23 cellular contexts compared by ENCODE assay signal in the genomic region with DNA sequence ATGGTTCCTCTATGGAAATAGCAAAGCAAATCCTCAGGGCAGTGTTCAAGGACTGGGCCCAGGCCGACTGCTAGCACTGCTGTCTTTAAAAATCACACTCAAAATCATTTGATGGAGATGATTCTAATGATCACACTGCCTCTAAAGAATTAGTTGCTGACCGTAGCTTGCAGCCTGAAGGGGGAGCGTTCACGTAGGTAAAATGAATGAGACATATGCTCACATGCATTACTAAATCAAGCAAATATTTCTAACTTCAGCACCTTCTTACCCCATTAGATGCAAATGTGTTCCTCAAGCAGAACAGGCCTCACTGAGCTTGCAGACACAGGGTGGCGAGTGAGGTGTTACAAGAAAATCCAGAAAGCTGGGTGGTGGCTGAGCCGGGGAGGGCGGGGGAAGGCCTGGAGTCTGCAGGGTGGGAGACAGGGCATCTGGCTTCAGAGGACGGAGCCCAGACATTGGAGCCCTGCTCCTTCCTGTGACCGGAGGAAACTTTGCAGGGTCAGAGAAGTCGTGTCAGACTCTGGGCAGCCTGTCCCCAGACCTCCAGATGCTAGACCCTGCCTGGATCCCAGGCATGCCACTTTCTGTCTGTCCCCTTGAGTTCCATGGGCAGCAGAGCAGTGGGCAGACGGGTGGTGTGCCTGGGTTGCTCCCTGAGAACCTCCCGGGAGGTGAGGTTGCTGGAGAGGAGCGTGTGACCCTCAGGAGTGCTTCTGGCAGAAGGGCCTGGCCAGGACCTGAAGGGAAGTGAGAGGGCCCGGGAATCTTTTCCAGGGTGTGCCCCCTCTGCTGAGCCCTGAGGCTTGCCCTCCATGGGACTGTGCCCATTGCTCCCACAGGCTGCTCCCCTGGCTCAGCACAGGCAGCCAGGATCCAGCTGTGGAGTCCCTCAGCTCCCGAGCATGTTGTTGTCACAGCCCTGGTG. TPM values are rescaled to one million over a fixed set of nuclear protein-coding genes. Genes with fewer than 3 reads are reported as not detected.
DNase-seq lines count a peak whose midpoint lies in the region; ATAC-seq and TF ChIP-seq lines count a peak whose summit lies in the region.
"Had no signal": no experiment of that assay in that cellular context is flagged by ENCODE, and none has a peak within 500 bp of the region (broad histone marks: within the 10 kb centered on the region; RNA-seq: fewer than 3 reads in every experiment).

No MANE protein-coding gene starts in this region.

- peaks cover 39% of the 10 kb centered on the region for H3K27me3 Mint-ChIP-seq in chondrocyte (ENCODE audit: low read depth)
- H3K27me3 Mint-ChIP-seq in T-helper 17 cell = peaks cover 16% of the 10 kb centered on the region

- H3K27me3 ChIP-seq in Loucy (ENCODE audit: insufficient read depth, low read length, poor library complexity, severe bottlenecking) (no peaks in the 10 kb centered on the region), prostate gland (replicated peaks; ENCODE audit: insufficient read depth) (peaks cover 3% of the 10 kb centered on the region)

- no peaks in the 10 kb centered on the region for H3K9me3 Mint-ChIP-seq in chondrocyte (ENCODE audit: low read depth)
- H3K9me3 Mint-ChIP-seq: activated naive CD8-positive, alpha-beta T cell treated with anti-CD3 and anti-CD28 coated beads, Interleukin-2, amount 50 U/mL, for 24 hours; memory B cell; naive thymus-derived CD8-positive, alpha-beta T cell had no signal

- H3K4me2 ChIP-seq in Loucy (ENCODE audit: low read depth, low read length, poor library complexity, severe bottlenecking) = no peak overlapping the region

- H3K4me3 Mint-ChIP-seq in chondrocyte (ENCODE audit: unreplicated experiment) (no peak overlapping the region), T-helper 17 cell (no peak overlapping the region)
- H3K4me3 Mint-ChIP-seq: memory B cell; naive thymus-derived CD8-positive, alpha-beta T cell had no signal

- H3K4me1 ChIP-seq in Loucy (ENCODE audit: insufficient read depth, low read length, poor library complexity, severe bottlenecking) (peaks cover 8% of the 10 kb centered on the region), prostate gland (replicated peaks) (no peaks in the 10 kb centered on the region)
- H3K4me1 ChIP-seq: psoas muscle, spleen had no signal

- intact Hi-C loops in posterior vena cava (cut with DNase I) (no loop called here), prostate gland (cut with DNase I) (no loop called here)

- H2AFZ ChIP-seq in Loucy (ENCODE audit: low read length) = no peak overlapping the region
- H2AFZ ChIP-seq: GM23248 had no signal

- H3K4me1 Mint-ChIP-seq in chondrocyte (ENCODE audit: low read depth) (no peaks in the 10 kb centered on the region), T-helper 17 cell (peaks cover 2% of the 10 kb centered on the region)
- H3K4me1 Mint-ChIP-seq: naive thymus-derived CD8-positive, alpha-beta T cell had no signal

- TF ChIP-seq CTCF in Loucy (conservative IDR thresholded peaks at IDR 0.05; ENCODE audit: low read length) = peak; percentile 27; the same call in 1 of the 2 replicates
- TF ChIP-seq CTCF in chondrocyte (IDR thresholded peaks at IDR 0.05) = peak; percentile 35
- TF ChIP-seq CTCF in prostate gland (IDR thresholded peaks at IDR 0.05) = no peak

- no peaks in the 10 kb centered on the region for H4K20me1 ChIP-seq in Loucy (ENCODE audit: insufficient read depth, low read length, poor library complexity, severe bottlenecking)

- H3K36me3 ChIP-seq in Loucy (ENCODE audit: insufficient read depth, low read length) (no peaks in the 10 kb centered on the region), prostate gland (no peaks in the 10 kb centered on the region)
- H3K36me3 ChIP-seq: spleen had no signal

- no peaks in the 10 kb centered on the region for H3K9me3 ChIP-seq in Loucy (ENCODE audit: insufficient read depth, low read depth, low read length)
- no peaks in the 10 kb centered on the region for H3K9me3 ChIP-seq in T-helper 17 cell (ENCODE audit: control insufficient read depth, low read length, poor library complexity, severe bottlenecking)
- H3K9me3 ChIP-seq in prostate gland = no peaks in the 10 kb centered on the region
- H3K9me3 ChIP-seq: psoas muscle, spleen had no signal

- H3F3A ChIP-seq in Loucy (ENCODE audit: low read depth) = no peaks in the 10 kb centered on the region

- 82% methylated on average over 15 of the region's 15 CpGs for WGBS in prostate gland

- no peak overlapping the region for H3K9ac ChIP-seq in Loucy (ENCODE audit: low read depth, low read length, poor library complexity, severe bottlenecking)
- H3K9ac ChIP-seq: GM23248 had no signal

- H3K36me3 Mint-ChIP-seq in chondrocyte (ENCODE audit: low read depth) (no peaks in the 10 kb centered on the region), T-helper 17 cell (ENCODE audit: low read depth) (no peaks in the 10 kb centered on the region)
- H3K36me3 Mint-ChIP-seq: memory B cell; naive thymus-derived CD8-positive, alpha-beta T cell had no signal

- DNase-seq in NCI-H1694 treated with DMSO at 0.1 percent for 48 hours (lab: John Stamatoyannopoulos, UW) = peak; percentile 33
- no peak for DNase-seq in NCI-H1694 (lab: John Stamatoyannopoulos, UW)
- no peak for DNase-seq in chondrocyte (ENCODE audit: low spot score)
- DNase-seq in posterior vena cava (ENCODE audit: low spot score) = peak; percentile 53
- DNase-seq in T-helper 17 cell = no peak
- DNase-seq in prostate gland (ENCODE audit: low spot score) = no peak
- DNase-seq: activated naive CD8-positive, alpha-beta T cell treated with anti-CD3 and anti-CD28 coated beads, Interleukin-2, amount 50 U/mL, for 24 hours; caudate nucleus; effector CD8-positive, alpha-beta T cell; GM23248; naive thymus-derived CD8-positive, alpha-beta T cell; NCI-H526 treated with DMSO at 0.1 percent for 48 hours; OCI-M1; spleen; T-helper 9 cell had no signal

- H3K9me2 ChIP-seq in Loucy (replicated peaks; ENCODE audit: low read depth, low read length) = no peaks in the 10 kb centered on the region

- TF ChIP-seq POLR2A in prostate gland (IDR thresholded peaks at IDR 0.05) = no peak

- no peaks in the 10 kb centered on the region for H3K79me2 ChIP-seq in Loucy (ENCODE audit: insufficient read depth, low read length)

- H3K27ac Mint-ChIP-seq in chondrocyte (ENCODE audit: unreplicated experiment) = no peak overlapping the region
- no peak overlapping the region for H3K27ac Mint-ChIP-seq in T-helper 17 cell
- H3K27ac Mint-ChIP-seq: activated naive CD8-positive, alpha-beta T cell treated with anti-CD3 and anti-CD28 coated beads, Interleukin-2, amount 50 U/mL, for 24 hours; memory B cell; naive thymus-derived CD8-positive, alpha-beta T cell had no signal

- H3K4me3 ChIP-seq in Loucy (ENCODE audit: low read length, poor library complexity, severe bottlenecking) (no peak overlapping the region), prostate gland (no peak overlapping the region)
- H3K4me3 ChIP-seq: GM23248, psoas muscle, SK-N-MC, spleen had no signal

- ATAC-seq in GM18909 (IDR thresholded peaks at IDR 0.05; ENCODE audit: poor library complexity, unreplicated experiment) (no peak), T-helper 17 cell (no peak)
- ATAC-seq: activated CD4-positive, CD25-positive, alpha-beta regulatory T cell treated with anti-CD3 and anti-CD28 coated beads, Interleukin-2, amount 50 U/mL, for 24 hours; activated naive CD8-positive, alpha-beta T cell treated with anti-CD3 and anti-CD28 coated beads, Interleukin-2, amount 50 U/mL, for 24 hours; naive thymus-derived CD8-positive, alpha-beta T cell had no signal

- no peak overlapping the region for H3K27ac ChIP-seq in prostate gland
- H3K27ac ChIP-seq: 22Rv1, C4-2B, GM23248, psoas muscle, SK-N-MC, spleen had no signal

RNA-seq across cellular contexts. Expression of a gene that starts 7.1 kb away (rescaled TPM):
- total RNA-seq in chondrocyte (not detected in 3 replicates), posterior vena cava (1 to 10 TPM in 1 of 2 donors, under 1 TPM in 1; 0.93 to 9.2 TPM), T-helper 17 cell (not detected), prostate gland (1 to 10 TPM; 3.2 to 6.4 TPM)
- total RNA-seq: GM23248; naive thymus-derived CD8-positive, alpha-beta T cell had no signal

RNA-seq across cellular contexts. Expression of a gene that starts 28.3 kb away (rescaled TPM):
- 17.5 to 29.4 TPM (median 18.3 TPM) in 3 replicates for total RNA-seq in chondrocyte
- 10 to 100 TPM; 21.7 to 22.2 TPM for total RNA-seq in posterior vena cava
- total RNA-seq in T-helper 17 cell = 10 to 100 TPM; 55.5 to 67.2 TPM
- total RNA-seq in prostate gland = 10 to 100 TPM; 30.1 to 71.3 TPM

Comparison
In these comparisons a context has a peak if more than half of its experiments do, and no peak if none do; other contexts are left out.
1. DNase-seq: peak in NCI-H1694 treated with DMSO at 0.1 percent for 48 hours (single experiment) and posterior vena cava (single experiment); none in NCI-H1694 (single experiment), chondrocyte (single experiment), T-helper 17 cell (0 of 3) and prostate gland (single experiment).
2. CTCF ChIP-seq: peak in Loucy (single experiment) and chondrocyte (single experiment); none in prostate gland (0 of 4).